In genomic region chr2:12106440-12107080, GRCh38 we compare ENCODE assay signal across 8 cellular contexts.
A peak's percentile ranks its signal among the peaks of the same experiment; 100 is the strongest.
DNase-seq lines count a peak whose midpoint lies in the region; ATAC-seq lines count a peak whose summit lies in the region.

No MANE protein-coding gene starts in this region.

- ATAC-seq in GM21825 (IDR thresholded peaks at IDR 0.05; ENCODE audit: unreplicated experiment): peak; percentile 54
- no peak for ATAC-seq in GM21619 (IDR thresholded peaks at IDR 0.05; ENCODE audit: unreplicated experiment)

- DNase-seq in 8988T (peak; percentile 58), T1000 (lab: John Stamatoyannopoulos, UW) (peak; percentile 88), glomerular endothelial cell (ENCODE audit: extremely low read depth, low read depth, low spot score) (peak; percentile 20), pons (ENCODE audit: low spot score) (no peak), SIG-M5 treated with dmso at 0.1 percent for 504 hours (lab: John Stamatoyannopoulos, UW; ENCODE audit: unreplicated experiment) (no peak)
- peak; percentile 69 for DNase-seq in stimulated activated CD8-positive, alpha-beta memory T cell treated with anti-CD3 and anti-CD28 coated beads, Interleukin-4, amount 100 ng/mL, for 48 hours

Comparison
In these comparisons a context has a peak if more than half of its experiments do, and no peak if none do; other contexts are left out.
1. DNase-seq: peak in 8988T (single experiment), T1000 (single experiment), glomerular endothelial cell (single experiment) and stimulated activated CD8-positive, alpha-beta memory T cell treated with anti-CD3 and anti-CD28 coated beads, Interleukin-4, amount 100 ng/mL, for 48 hours (single experiment); none in pons (single experiment) and SIG-M5 treated with dmso at 0.1 percent for 504 hours (single experiment).